In the genomic region with DNA sequence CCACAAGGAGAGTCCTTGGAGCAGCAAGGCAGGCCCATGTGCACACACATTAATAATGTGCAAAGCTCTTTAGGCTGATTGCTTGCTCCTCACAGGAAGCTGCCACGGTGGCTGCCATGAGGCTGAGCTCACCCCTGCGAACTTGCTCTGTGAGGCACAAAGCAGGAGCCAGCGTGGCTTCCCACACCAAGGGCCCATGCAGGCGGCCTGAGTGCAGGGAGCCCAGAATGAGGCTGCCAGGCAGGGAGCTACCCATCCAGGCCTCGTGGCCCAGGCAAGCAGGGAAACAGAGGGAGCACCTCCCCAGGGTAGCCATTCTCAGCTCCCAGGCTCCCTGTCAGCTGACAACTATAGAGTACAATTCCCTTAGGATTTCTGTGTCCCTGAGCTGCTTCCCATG, we compare ENCODE assay signal across 21 cellular contexts.
"Had no signal": no experiment of that assay in that cellular context is flagged by ENCODE, and none has a peak within 500 bp of the region (broad histone marks: within the 10 kb centered on the region; RNA-seq: fewer than 3 reads in every experiment).

No MANE protein-coding gene starts in this region.

- H3K9me3 ChIP-seq: SJSA1 had no signal

- H3K4me1 ChIP-seq: SJSA1 had no signal

- H3K4me3 ChIP-seq: SJSA1, SK-N-MC had no signal

- H3K27me3 ChIP-seq: SJSA1 had no signal

- ATAC-seq: Panc1, PC-3 had no signal

- DNase-seq: KBM-7; NCI-H1092; NCI-H1105 treated with DMSO at 0.1 percent for 48 hours; NCI-H1417 treated with DMSO at 0.1 percent for 48 hours; NCI-H146; NCI-H1694 treated with DMSO at 0.1 percent for 48 hours; NCI-H1930; NCI-H2081; NCI-H2171; NCI-H226; NCI-H524; NCI-H526 treated with DMSO at 0.1 percent for 48 hours; NCI-H748 treated with DMSO at 0.1 percent for 48 hours; NK-92 treated with Interleukin-12 subunit alpha and Interleukin-12 subunit beta, amount 100 ng/mL, for 24 hours; PC-3; Right ventricle myocardium superior; RPMI8226; SIG-M5 had no signal

- H3K36me3 ChIP-seq: SJSA1 had no signal

- H3K27ac ChIP-seq: SJSA1, SK-N-MC had no signal
